27 cellular contexts compared by ENCODE assay signal in the genomic region with DNA sequence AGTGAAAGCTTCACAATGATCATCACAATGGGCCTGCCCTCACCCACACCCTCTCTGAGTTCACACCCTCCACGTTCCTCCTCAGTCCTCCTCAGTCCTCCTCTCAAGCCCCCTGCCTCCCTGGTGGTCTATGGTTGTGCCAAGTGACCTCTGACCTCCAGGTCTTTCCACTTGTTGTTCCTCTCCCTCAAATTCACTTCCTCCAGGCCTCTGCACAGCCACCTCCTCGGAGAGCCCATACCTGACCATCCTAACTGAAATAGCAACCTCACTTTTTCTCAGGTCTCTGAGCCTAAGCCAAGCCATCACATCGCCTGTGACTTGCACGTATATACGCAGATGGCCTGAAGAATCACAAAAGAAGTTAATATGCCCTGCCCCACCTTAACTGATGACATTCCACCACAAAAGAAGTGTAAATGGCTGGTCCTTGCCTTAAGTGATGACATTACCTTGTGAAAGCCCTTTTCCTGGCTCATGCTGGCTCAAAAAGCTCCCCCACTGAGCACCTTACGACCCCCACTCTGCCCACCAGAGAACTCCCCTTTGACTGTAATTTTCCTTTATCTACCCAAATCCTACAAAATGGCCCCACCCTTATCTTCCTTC.
"Had no signal": no experiment of that assay in that cellular context is flagged by ENCODE, and none has a peak within 500 bp of the region (broad histone marks: within the 10 kb centered on the region; RNA-seq: fewer than 3 reads in every experiment).

No MANE protein-coding gene starts in this region.

- H3K27ac Mint-ChIP-seq: activated naive CD4-positive, alpha-beta T cell treated with anti-CD3 and anti-CD28 coated beads for 36 hours; activated naive CD8-positive, alpha-beta T cell treated with anti-CD3 and anti-CD28 coated beads, Interleukin-2, amount 10 ng/mL, durations not matched to agents 7 days and 5 days; activated T-helper 1 cell treated with anti-CD3 and anti-CD28 coated beads, Interleukin-12 subunit alpha, Interleukin-12 subunit beta, Interleukin-2, Interleukin-4 antibody, amounts not matched to agents 30 ng/mL and 10 ng/mL and 1 ng/mL, durations not matched to agents 14 hours and 24 hours and 36 hours; effector memory CD8-positive, alpha-beta T cell; immature natural killer cell; naive thymus-derived CD8-positive, alpha-beta T cell had no signal

- H3K4me1 Mint-ChIP-seq: activated naive CD8-positive, alpha-beta T cell treated with anti-CD3 and anti-CD28 coated beads, Interleukin-2, amount 10 ng/mL, durations not matched to agents 7 days and 5 days; immature natural killer cell; naive thymus-derived CD8-positive, alpha-beta T cell had no signal

- ATAC-seq: activated CD4-positive, CD25-positive, alpha-beta regulatory T cell treated with anti-CD3 and anti-CD28 coated beads, Interleukin-2, amount 50 U/mL, for 24 hours; effector memory CD8-positive, alpha-beta T cell; gastroesophageal sphincter; left colon; naive thymus-derived CD8-positive, alpha-beta T cell; right cardiac atrium had no signal

- H3K27me3 ChIP-seq: brain microvascular endothelial cell, dorsolateral prefrontal cortex, gastroesophageal sphincter, hepatocyte, spleen, tibial nerve had no signal

- H3K27ac ChIP-seq: brain microvascular endothelial cell, coronary artery, dorsolateral prefrontal cortex, gastroesophageal sphincter, hepatocyte, spleen, tibial nerve had no signal

- H3K4me3 Mint-ChIP-seq: activated naive CD4-positive, alpha-beta T cell treated with anti-CD3 and anti-CD28 coated beads for 36 hours; activated naive CD8-positive, alpha-beta T cell treated with anti-CD3 and anti-CD28 coated beads, Interleukin-2, amount 10 ng/mL, durations not matched to agents 7 days and 5 days; activated T-helper 1 cell treated with anti-CD3 and anti-CD28 coated beads, Interleukin-12 subunit alpha, Interleukin-12 subunit beta, Interleukin-2, Interleukin-4 antibody, amounts not matched to agents 30 ng/mL and 10 ng/mL and 1 ng/mL, durations not matched to agents 14 hours and 24 hours and 36 hours; effector memory CD8-positive, alpha-beta T cell; immature natural killer cell; naive thymus-derived CD8-positive, alpha-beta T cell; neural crest cell had no signal

- H3K9me3 ChIP-seq: gastroesophageal sphincter, tibial nerve had no signal

- H3K36me3 Mint-ChIP-seq: activated naive CD8-positive, alpha-beta T cell treated with anti-CD3 and anti-CD28 coated beads, Interleukin-2, amount 10 ng/mL, durations not matched to agents 7 days and 5 days; immature natural killer cell; naive thymus-derived CD8-positive, alpha-beta T cell had no signal

- H3K4me3 ChIP-seq: coronary artery, dorsolateral prefrontal cortex, gastroesophageal sphincter, hepatocyte, spleen, tibial nerve had no signal

- H3K36me3 ChIP-seq: brain microvascular endothelial cell, gastroesophageal sphincter, spleen, tibial nerve had no signal

- H3K27me3 Mint-ChIP-seq: activated naive CD8-positive, alpha-beta T cell treated with anti-CD3 and anti-CD28 coated beads, Interleukin-2, amount 10 ng/mL, durations not matched to agents 7 days and 5 days; effector memory CD8-positive, alpha-beta T cell; naive thymus-derived CD8-positive, alpha-beta T cell had no signal

- H3K4me1 ChIP-seq: gastroesophageal sphincter, spleen had no signal

- DNase-seq: activated CD4-positive, alpha-beta T cell treated with anti-CD3 and anti-CD28 coated beads for 48 hours; activated CD4-positive, alpha-beta T cell treated with anti-CD3 and anti-CD28 coated beads, Interleukin-2, amount 50 U/mL, for 48 hours; activated CD8-positive, alpha-beta memory T cell treated with anti-CD3 and anti-CD28 coated beads, Interleukin-2, amount 50 U/mL, for 4 hours; activated effector memory CD4-positive, alpha-beta T cell treated with anti-CD3 and anti-CD28 coated beads, Interleukin-2, amount 50 U/mL, for 16 hours; activated naive CD4-positive, alpha-beta T cell treated with anti-CD3 and anti-CD28 coated beads for 36 hours; activated naive CD8-positive, alpha-beta T cell treated with anti-CD3 and anti-CD28 coated beads, Interleukin-2, amount 10 ng/mL, durations not matched to agents 7 days and 5 days; activated T-cell treated with anti-CD3 and anti-CD28 coated beads, Interleukin-2, amount 50 U/mL, for 1 hour; amniotic stem cell; dorsolateral prefrontal cortex; effector memory CD8-positive, alpha-beta T cell; immature natural killer cell; kidney; left colon; naive thymus-derived CD8-positive, alpha-beta T cell; occipital lobe; right cardiac atrium; spleen; stimulated activated CD4-positive, alpha-beta T cell treated with anti-CD3 and anti-CD28 coated beads, Interleukin-2, amount 100 ng/mL, for 48 hours; stimulated activated naive CD4-positive, alpha-beta T cell treated with Interleukin-2 at 50 U/mL for 16 hours had no signal

- H3K9me3 Mint-ChIP-seq: activated naive CD4-positive, alpha-beta T cell treated with anti-CD3 and anti-CD28 coated beads for 36 hours; activated naive CD8-positive, alpha-beta T cell treated with anti-CD3 and anti-CD28 coated beads, Interleukin-2, amount 10 ng/mL, durations not matched to agents 7 days and 5 days; neural crest cell had no signal
